In the genomic region with DNA sequence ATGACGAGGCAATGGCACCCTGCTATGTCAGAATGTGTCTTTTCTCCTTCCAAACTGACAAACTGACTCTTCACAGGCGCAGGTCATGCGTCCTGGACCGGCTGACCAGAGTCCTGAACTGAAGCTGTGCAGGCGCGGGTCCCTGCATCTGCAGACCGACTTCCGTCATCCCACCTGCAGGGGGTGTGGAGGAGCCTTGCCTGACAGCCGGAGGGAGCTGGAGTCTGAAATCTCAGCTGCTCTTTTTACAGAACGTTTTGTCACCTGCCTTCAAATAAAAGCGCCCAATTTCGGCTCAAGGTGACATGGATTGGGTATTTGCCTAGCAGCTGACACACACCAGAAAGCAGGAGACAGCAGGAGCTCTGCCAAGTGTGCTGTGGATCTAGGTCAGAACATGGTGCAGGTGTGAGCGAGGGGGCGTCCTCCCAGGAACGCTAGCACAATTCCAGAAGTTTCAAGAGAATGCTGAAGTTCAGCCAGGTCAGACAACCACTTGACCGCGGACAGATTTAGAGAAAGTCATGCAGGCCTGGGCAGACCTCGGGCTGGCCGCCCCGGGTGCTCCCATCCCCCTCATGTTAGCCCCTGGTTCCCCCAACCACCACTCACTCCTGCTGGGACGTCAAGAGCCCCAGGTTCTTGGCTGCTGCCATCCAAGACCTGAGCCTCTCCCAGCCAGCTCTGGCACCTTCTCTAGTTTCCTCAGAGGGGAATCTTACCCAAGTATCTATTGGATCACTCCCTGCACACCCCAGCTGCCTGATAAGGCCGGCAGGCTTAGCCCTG, we compare ENCODE assay signal across 8 cellular contexts. TPM values are rescaled to one million over a fixed set of nuclear protein-coding genes. Genes with fewer than 3 reads are reported as not detected.
DNase-seq lines count a peak whose midpoint lies in the region; ATAC-seq and TF ChIP-seq lines count a peak whose summit lies in the region.

No MANE protein-coding gene starts in this region.

- no peak overlapping the region for H3K27ac ChIP-seq in CD8-positive, alpha-beta memory T cell (ENCODE audit: low read depth, low read length)
- H3K27ac ChIP-seq in mesenchymal stem cell (ENCODE audit: low read length, poor library complexity, severe bottlenecking) (no peak overlapping the region), esophagus squamous epithelium (no peak overlapping the region)

- H3K36me3 ChIP-seq in CD8-positive, alpha-beta memory T cell (ENCODE audit: insufficient read depth, low read length) = no peaks in the 10 kb centered on the region
- H3K36me3 ChIP-seq in mesenchymal stem cell (ENCODE audit: control insufficient read depth in 1 of 2, insufficient read depth in 2 of 2, low read depth in 1 of 2, low read length in 2 of 2) (peaks cover 0 to 26% of the 10 kb centered on the region in 2 experiments), esophagus squamous epithelium (no peaks in the 10 kb centered on the region)

- peaks cover 64% of the 10 kb centered on the region for H3K4me1 ChIP-seq in CD8-positive, alpha-beta memory T cell (ENCODE audit: insufficient read depth, low read length)
- peaks cover 48% of the 10 kb centered on the region for H3K4me1 ChIP-seq in mesenchymal stem cell (ENCODE audit: control insufficient read depth, insufficient read depth, low read depth, low read length)
- H3K4me1 ChIP-seq in esophagus squamous epithelium = peaks cover 11 to 83% (median 33%) of the 10 kb centered on the region in 3 donors

- H2BK5ac ChIP-seq in mesenchymal stem cell (ENCODE audit: low read depth, low read length, poor library complexity, severe bottlenecking) = no peak overlapping the region

- no peak overlapping the region for H3K4me3 ChIP-seq in CD8-positive, alpha-beta memory T cell (ENCODE audit: low read length)
- H3K4me3 ChIP-seq in mesenchymal stem cell (ENCODE audit: insufficient read depth in 1 of 2, low read depth in 1 of 2, low read length in 2 of 2) = no peak overlapping the region
- no peak overlapping the region for H3K4me3 ChIP-seq in esophagus squamous epithelium

- no peak overlapping the region for H2BK12ac ChIP-seq in mesenchymal stem cell (ENCODE audit: low read length in 2 of 2)

- H3K4me3 Mint-ChIP-seq in CD8-positive, alpha-beta memory T cell = peak overlapping the region in 1 of 7 donors; percentile 55
- H3K4me3 Mint-ChIP-seq in chondrocyte (ENCODE audit: unreplicated experiment) = no peak overlapping the region

- no peaks in the 10 kb centered on the region for H3K27me3 Mint-ChIP-seq in CD8-positive, alpha-beta memory T cell
- no peaks in the 10 kb centered on the region for H3K27me3 Mint-ChIP-seq in chondrocyte (ENCODE audit: low read depth)

- H3K79me1 ChIP-seq in mesenchymal stem cell (replicated peaks; ENCODE audit: low read length, poor library complexity, severe bottlenecking) = peaks cover 51% of the 10 kb centered on the region

- H4K91ac ChIP-seq in mesenchymal stem cell (ENCODE audit: low read length) = no peak overlapping the region

- H3K4me1 Mint-ChIP-seq in CD8-positive, alpha-beta memory T cell = peaks cover 65 to 96% (median 80%) of the 10 kb centered on the region in 3 donors
- peaks cover 39% of the 10 kb centered on the region for H3K4me1 Mint-ChIP-seq in chondrocyte (ENCODE audit: low read depth)

- WGBS in mesenchymal stem cell = 64% methylated on average over 22 of the region's 22 CpGs
- 76 to 78% methylated on average over 13 to 16 of the region's 22 CpGs for WGBS in esophagus squamous epithelium, 2 donors

- H2AFZ ChIP-seq in mesenchymal stem cell (ENCODE audit: low read depth, low read length) = no peak overlapping the region

- peak overlapping the region in 5 of 8 donors; percentile 51 to 100 (median 77) for H3K27ac Mint-ChIP-seq in CD8-positive, alpha-beta memory T cell
- H3K27ac Mint-ChIP-seq in chondrocyte (ENCODE audit: unreplicated experiment) = peak overlapping the region; percentile 27

- CTCF ChIA-PET in CD8-positive, alpha-beta memory T cell (lab: Charles Lee) = interaction anchor here (1.0 to 2.9 kb wide), 4 partner anchors 16 to 99 kb away, joined by 3 to 11 read pairs (median 4); partner anchors contain the start of gene REX1BD

- H3K9me3 Mint-ChIP-seq in CD8-positive, alpha-beta memory T cell = no peaks in the 10 kb centered on the region
- no peaks in the 10 kb centered on the region for H3K9me3 Mint-ChIP-seq in chondrocyte (ENCODE audit: low read depth)

- H3K4me2 ChIP-seq in mesenchymal stem cell (ENCODE audit: low read length, poor library complexity, severe bottlenecking) = no peak overlapping the region

- peak; percentile 51 for TF ChIP-seq CTCF in chondrocyte (IDR thresholded peaks at IDR 0.05)
- peak in 1 of 6 experiments; percentile 12 for TF ChIP-seq CTCF in esophagus squamous epithelium (IDR thresholded peaks at IDR 0.05)

- TF ChIP-seq POLR2A in esophagus squamous epithelium (IDR thresholded peaks at IDR 0.05) = no peak

- no peak for ATAC-seq in HG02970 (IDR thresholded peaks at IDR 0.05; ENCODE audit: low FRiP score, unreplicated experiment)

- no peak overlapping the region for H4K8ac ChIP-seq in mesenchymal stem cell (ENCODE audit: low read length)

- no peak overlapping the region for H2AK5ac ChIP-seq in mesenchymal stem cell (ENCODE audit: low read length, severe bottlenecking)

- POLR2A ChIA-PET in CD8-positive, alpha-beta memory T cell (lab: Charles Lee) = interaction anchor here (1.1 kb wide), 1 partner anchor 14 kb away, joined by 3 read pairs; no protein-coding TSS in a partner anchor

- H3K36me3 Mint-ChIP-seq in CD8-positive, alpha-beta memory T cell = peaks cover 0 to 5% (median 0%) of the 10 kb centered on the region in 3 donors
- H3K36me3 Mint-ChIP-seq in chondrocyte (ENCODE audit: low read depth) = no peaks in the 10 kb centered on the region

- H3K23ac ChIP-seq in mesenchymal stem cell (ENCODE audit: low read length in 2 of 2) = no peak overlapping the region

- H3K9ac ChIP-seq in mesenchymal stem cell (ENCODE audit: low read length) = no peak overlapping the region

- no peaks in the 10 kb centered on the region for H3K9me3 ChIP-seq in CD8-positive, alpha-beta memory T cell (ENCODE audit: low read length)
- H3K9me3 ChIP-seq in mesenchymal stem cell (ENCODE audit: control insufficient read depth, low read length) (no peaks in the 10 kb centered on the region), esophagus squamous epithelium (no peaks in the 10 kb centered on the region)

- H3K4ac ChIP-seq in mesenchymal stem cell (ENCODE audit: low read depth in 1 of 2, low read length in 2 of 2) = no peak overlapping the region

- no peaks in the 10 kb centered on the region for H3K27me3 ChIP-seq in CD8-positive, alpha-beta memory T cell (ENCODE audit: insufficient read depth, low read length, poor library complexity, severe bottlenecking)
- H3K27me3 ChIP-seq in mesenchymal stem cell (ENCODE audit: control insufficient read depth in 1 of 2, insufficient read depth in 1 of 2, low read length in 2 of 2) = no peaks in the 10 kb centered on the region
- no peaks in the 10 kb centered on the region for H3K27me3 ChIP-seq in esophagus squamous epithelium

- no peak overlapping the region for H3K14ac ChIP-seq in mesenchymal stem cell (ENCODE audit: low read length in 2 of 2)

- no peak overlapping the region for H2BK15ac ChIP-seq in mesenchymal stem cell (ENCODE audit: low read depth, poor library complexity, severe bottlenecking)

- intact Hi-C loops in esophagus squamous epithelium (cut with DNase I) = no loop called here

- no peak overlapping the region for H2BK120ac ChIP-seq in mesenchymal stem cell (ENCODE audit: low read depth, low read length)

- DNase-seq in CD8-positive, alpha-beta memory T cell = no peak
- DNase-seq in NCI-H1105 (lab: John Stamatoyannopoulos, UW) (peak; percentile 68), chondrocyte (ENCODE audit: low spot score) (no peak), mesenchymal stem cell (peak; percentile 48), NCI-H187 (lab: John Stamatoyannopoulos, UW) (no peak), esophagus squamous epithelium (lab: John Stamatoyannopoulos, UW) (no peak)
- no peak for DNase-seq in activated CD8-positive, alpha-beta memory T cell treated with anti-CD3 and anti-CD28 coated beads, Interleukin-2, amount 50 U/mL, for 4 hours

- no peak overlapping the region for H3K18ac ChIP-seq in mesenchymal stem cell (ENCODE audit: low read depth in 1 of 2, low read length in 2 of 2)

RNA-seq across cellular contexts. Expression of gene ELL, which starts 32.8 kb away (rescaled TPM):
- total RNA-seq in CD8-positive, alpha-beta memory T cell = 10 to 100 TPM; 24.4 to 25.5 TPM
- 22.1 TPM for polyA plus RNA-seq in CD8-positive, alpha-beta memory T cell
- total RNA-seq in chondrocyte (12.4 to 14.0 TPM (median 13.0 TPM) in 3 replicates), esophagus squamous epithelium (10 to 100 TPM in 2 of 4 donors, 1 to 10 TPM in 2; 5.9 to 12.8 (median 9.9) TPM)
- 9.8 TPM for polyA plus RNA-seq in mesenchymal stem cell (2013, experiment 1 of 2)
- polyA plus RNA-seq in mesenchymal stem cell (2013, experiment 2 of 2) = 9.8 TPM

RNA-seq across cellular contexts. Expression of gene ISYNA1, which starts 51.1 kb away (rescaled TPM):
- 10 to 100 TPM; 18.2 to 20.3 TPM for total RNA-seq in CD8-positive, alpha-beta memory T cell
- 33.2 TPM for polyA plus RNA-seq in CD8-positive, alpha-beta memory T cell
- total RNA-seq in chondrocyte (56.5 to 213 TPM (median 208 TPM) in 3 replicates), esophagus squamous epithelium (10 to 100 TPM in 3 of 4 donors, 1 to 10 TPM in 1; 8.1 to 24.4 (median 14.4) TPM)
- polyA plus RNA-seq in mesenchymal stem cell (2013, experiment 1 of 2) = 83.2 TPM
- 85.1 TPM for polyA plus RNA-seq in mesenchymal stem cell (2013, experiment 2 of 2)

RNA-seq across cellular contexts. Expression of gene FKBP8, which starts 54.3 kb away (rescaled TPM):
- total RNA-seq in CD8-positive, alpha-beta memory T cell = 100 to 1,000 TPM; 161 to 170 TPM
- polyA plus RNA-seq in CD8-positive, alpha-beta memory T cell = 138 TPM
- total RNA-seq in chondrocyte (168 to 192 TPM (median 190 TPM) in 3 replicates), esophagus squamous epithelium (100 to 1,000 TPM; 132 to 273 (median 247) TPM)
- 175 TPM for polyA plus RNA-seq in mesenchymal stem cell (2013, experiment 1 of 2)
- 169 TPM for polyA plus RNA-seq in mesenchymal stem cell (2013, experiment 2 of 2)

Comparison
In these comparisons a context has a peak if more than half of its experiments do, and no peak if none do; other contexts are left out.
1. DNase-seq: peak in NCI-H1105 (single experiment) and mesenchymal stem cell (single experiment); none in CD8-positive, alpha-beta memory T cell (0 of 5), chondrocyte (single experiment), NCI-H187 (0 of 2), activated CD8-positive, alpha-beta memory T cell treated with anti-CD3 and anti-CD28 coated beads, Interleukin-2, amount 50 U/mL, for 4 hours (single experiment) and esophagus squamous epithelium (single experiment).